Comparison of ENCODE assay signal across 13 cellular contexts in the genomic region with DNA sequence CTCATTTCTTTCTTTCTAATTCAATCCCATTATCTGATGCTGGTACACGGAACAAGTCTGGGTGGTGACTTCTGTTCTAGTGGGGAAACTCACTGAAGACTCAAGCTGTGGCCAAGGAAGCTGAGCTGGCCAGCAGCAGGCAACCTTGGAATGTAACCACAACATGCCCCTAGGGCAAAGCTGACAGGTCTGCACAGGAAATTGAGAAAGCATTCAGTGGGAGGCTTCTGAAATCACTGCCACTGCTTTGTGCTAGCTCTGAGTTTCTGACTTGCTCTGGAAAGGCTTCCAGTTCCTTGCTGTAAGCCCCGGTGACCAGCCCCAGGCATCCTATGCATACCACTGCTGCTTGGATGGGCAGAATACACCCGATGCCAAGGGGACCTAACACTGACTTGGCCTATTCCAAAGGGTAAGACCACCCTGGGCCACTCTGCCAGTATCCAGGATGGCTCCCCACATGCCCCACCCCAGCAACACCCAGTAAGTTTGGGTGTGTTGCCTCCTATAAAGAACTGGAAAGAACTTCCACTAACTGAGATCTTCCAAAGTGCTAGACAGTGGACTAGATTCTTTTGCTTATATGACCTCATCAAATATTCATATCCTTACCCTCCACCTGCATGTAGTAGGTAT.
A peak's percentile ranks its signal among the peaks of the same experiment; 100 is the strongest.
DNase-seq lines count a peak whose midpoint lies in the region; ATAC-seq, FAIRE-seq and TF ChIP-seq lines count a peak whose summit lies in the region.
"Had no signal": no experiment of that assay in that cellular context is flagged by ENCODE, and none has a peak within 500 bp of the region (broad histone marks: within the 10 kb centered on the region; RNA-seq: fewer than 3 reads in every experiment).

No MANE protein-coding gene starts in this region.

- peaks cover 8% of the 10 kb centered on the region for H3K4me1 ChIP-seq in mesenchymal stem cell (ENCODE audit: control insufficient read depth, insufficient read depth, low read depth, low read length)
- no peaks in the 10 kb centered on the region for H3K4me1 ChIP-seq in gastroesophageal sphincter
- H3K4me1 ChIP-seq: parathyroid adenoma had no signal

- no peak overlapping the region for H2AFZ ChIP-seq in mesenchymal stem cell (ENCODE audit: low read depth, low read length)
- H2AFZ ChIP-seq: parathyroid adenoma had no signal

- no peak overlapping the region for H3K14ac ChIP-seq in mesenchymal stem cell (ENCODE audit: low read length in 2 of 2)

- no peak for TF ChIP-seq EP300 in gastroesophageal sphincter (IDR thresholded peaks at IDR 0.05)

- H3K4ac ChIP-seq in mesenchymal stem cell (ENCODE audit: low read depth in 1 of 2, low read length in 2 of 2), result peak overlapping the region in 1 of 2 experiments; percentile 42

- H3K23ac ChIP-seq in mesenchymal stem cell (ENCODE audit: low read length in 2 of 2), result no peak overlapping the region

- peak overlapping the region; percentile 61 to 93 for H2BK12ac ChIP-seq in mesenchymal stem cell (ENCODE audit: low read length in 2 of 2)

- peak overlapping the region; percentile 68 for H3K27ac ChIP-seq in mesenchymal stem cell (ENCODE audit: low read length, poor library complexity, severe bottlenecking)
- H3K27ac ChIP-seq in gastroesophageal sphincter, result no peak overlapping the region
- H3K27ac ChIP-seq: parathyroid adenoma had no signal

- no peaks in the 10 kb centered on the region for H3K79me1 ChIP-seq in mesenchymal stem cell (replicated peaks; ENCODE audit: low read length, poor library complexity, severe bottlenecking)

- H3K9ac ChIP-seq in mesenchymal stem cell (ENCODE audit: low read length), result no peak overlapping the region
- H3K9ac ChIP-seq: parathyroid adenoma had no signal

- ATAC-seq in GM19035 (IDR thresholded peaks at IDR 0.05; ENCODE audit: unreplicated experiment), result no peak
- no peak for ATAC-seq in gastroesophageal sphincter
- ATAC-seq: stimulated activated effector memory CD8-positive, alpha-beta T cell treated with anti-CD3 and anti-CD28 coated beads, Interleukin-12 subunit alpha, Interleukin-12 subunit beta, amount 100 ng/mL, for 72 hours had no signal

- 27% methylated on average over 3 of the region's 3 CpGs for WGBS in mesenchymal stem cell
- WGBS in gastroesophageal sphincter (ENCODE audit: low coverage in 1 of 2), 2 donors, result 75% methylated on average over 2 of the region's 3 CpGs; no CpG with 5 or more reads in 1 of the 2 donors

- H4K91ac ChIP-seq in mesenchymal stem cell (ENCODE audit: low read length), result peak overlapping the region; percentile 80

- TF ChIP-seq CTCF in bronchial epithelial cell (IDR thresholded peaks at IDR 0.05; ENCODE audit: insufficient read depth, low read length, severe bottlenecking) (no peak), gastroesophageal sphincter (IDR thresholded peaks at IDR 0.05) (no peak)

- peak overlapping the region; percentile 40 for H2BK120ac ChIP-seq in mesenchymal stem cell (ENCODE audit: low read depth, low read length)

- H3K4me2 ChIP-seq in mesenchymal stem cell (ENCODE audit: low read length, poor library complexity, severe bottlenecking), result no peak overlapping the region

- peak overlapping the region; percentile 86 for H4K8ac ChIP-seq in mesenchymal stem cell (ENCODE audit: low read length)

- no peak overlapping the region for H3K4me3 ChIP-seq in bronchial epithelial cell (ENCODE audit: low read depth, low read length)
- H3K4me3 ChIP-seq in mesenchymal stem cell (ENCODE audit: insufficient read depth in 1 of 2, low read depth in 1 of 2, low read length in 2 of 2), result peak overlapping the region in 1 of 2 experiments; percentile 6
- no peak overlapping the region for H3K4me3 ChIP-seq in gastroesophageal sphincter
- H3K4me3 ChIP-seq: heart right ventricle had no signal

- peak overlapping the region; percentile 92 for H2AK5ac ChIP-seq in mesenchymal stem cell (ENCODE audit: low read length, severe bottlenecking)

- no peak for TF ChIP-seq POLR2A in gastroesophageal sphincter (IDR thresholded peaks at IDR 0.05)

- no peak overlapping the region for H2BK15ac ChIP-seq in mesenchymal stem cell (ENCODE audit: low read depth, poor library complexity, severe bottlenecking)

- DNase-seq in AG20443 (ENCODE audit: low spot score), result peak; percentile 88
- peak; percentile 6 to 7 for DNase-seq in Kasumi-1 (lab: John Stamatoyannopoulos, UW)
- peak; percentile 99 for DNase-seq in bronchial epithelial cell (ENCODE audit: low read depth)
- DNase-seq in mesenchymal stem cell, result peak; percentile 93
- DNase-seq in NCI-H524 (lab: John Stamatoyannopoulos, UW), result no peak
- DNase-seq in OCI-M2 (lab: John Stamatoyannopoulos, UW; ENCODE audit: unreplicated experiment), result no peak
- DNase-seq: DMS79, heart right ventricle had no signal

- no peaks in the 10 kb centered on the region for H3K9me3 ChIP-seq in mesenchymal stem cell (ENCODE audit: control insufficient read depth, low read length)
- H3K9me3 ChIP-seq in gastroesophageal sphincter, result no peaks in the 10 kb centered on the region
- H3K9me3 ChIP-seq: heart right ventricle had no signal

- H3K18ac ChIP-seq in mesenchymal stem cell (ENCODE audit: low read depth in 1 of 2, low read length in 2 of 2), result peak overlapping the region in 1 of 2 experiments; percentile 93

- no peak overlapping the region for H2BK5ac ChIP-seq in mesenchymal stem cell (ENCODE audit: low read depth, low read length, poor library complexity, severe bottlenecking)

- H3K36me3 ChIP-seq in bronchial epithelial cell (ENCODE audit: control insufficient read depth, insufficient read depth, low read length), result no peaks in the 10 kb centered on the region
- no peaks in the 10 kb centered on the region for H3K36me3 ChIP-seq in mesenchymal stem cell (ENCODE audit: control insufficient read depth in 1 of 2, insufficient read depth in 2 of 2, low read depth in 1 of 2, low read length in 2 of 2)
- H3K36me3 ChIP-seq in gastroesophageal sphincter, result no peaks in the 10 kb centered on the region
- H3K36me3 ChIP-seq: heart right ventricle had no signal

- peak; percentile 62 for FAIRE-seq in bronchial epithelial cell (lab: Jason Lieb, UNC)
- FAIRE-seq: TTC549 had no signal

- no peaks in the 10 kb centered on the region for H3K27me3 ChIP-seq in bronchial epithelial cell (ENCODE audit: control insufficient read depth, insufficient read depth, low read length)
- H3K27me3 ChIP-seq in mesenchymal stem cell (ENCODE audit: control insufficient read depth in 1 of 2, insufficient read depth in 1 of 2, low read length in 2 of 2), result peaks cover 0 to 69% of the 10 kb centered on the region in 2 experiments
- H3K27me3 ChIP-seq in gastroesophageal sphincter, result peaks cover 3% of the 10 kb centered on the region

Comparison
In these comparisons a context has a peak if more than half of its experiments do, and no peak if none do; other contexts are left out.
1. DNase-seq: peak in AG20443 (single experiment), Kasumi-1 (2 of 2), bronchial epithelial cell (single experiment) and mesenchymal stem cell (single experiment); none in NCI-H524 (0 of 2) and OCI-M2 (single experiment).